In the genomic region with DNA sequence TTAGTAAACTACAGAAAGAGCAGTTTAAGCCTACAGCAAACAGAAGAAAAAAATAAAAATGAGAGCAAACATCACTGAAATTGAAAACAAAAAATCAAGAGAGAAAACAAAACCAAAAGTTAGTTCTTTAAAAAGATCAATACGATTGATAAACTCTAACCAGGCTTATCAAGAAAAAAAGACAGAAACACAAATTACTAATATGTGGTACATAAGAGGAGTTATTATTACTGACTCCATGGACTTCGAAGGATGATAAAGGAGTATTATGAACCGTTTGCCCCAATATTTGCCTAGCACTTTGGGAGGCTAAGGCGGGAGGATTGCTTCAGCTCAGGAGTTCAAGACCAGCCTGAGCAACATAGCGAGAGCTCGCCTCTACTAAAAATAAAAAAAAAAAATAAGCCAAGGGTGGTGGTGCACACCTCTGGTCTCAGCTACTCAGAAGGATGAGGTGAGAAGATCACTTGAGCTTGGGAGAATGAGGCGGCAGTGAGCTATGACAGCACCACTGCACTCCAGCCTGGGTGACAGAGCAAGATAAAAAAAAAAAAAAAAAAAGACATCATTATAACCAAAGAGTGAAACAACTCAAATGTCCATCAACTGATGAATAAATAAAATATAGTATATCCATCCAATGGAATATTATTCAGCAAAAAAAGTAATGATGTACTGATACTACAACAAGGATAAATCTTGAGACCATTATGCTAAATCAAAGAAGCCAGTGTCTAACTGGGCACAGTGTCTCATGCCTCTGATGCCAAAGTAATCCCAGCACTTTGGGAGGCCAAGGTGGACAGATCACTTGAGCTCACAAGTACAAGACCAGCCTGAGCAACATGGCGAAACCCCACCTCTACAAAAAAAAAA, we compare ENCODE assay signal across 1 cellular context.
TF ChIP-seq lines count a peak whose summit lies in the region.

No MANE protein-coding gene starts in this region.

TF ChIP-seq in HepG2, 621 proteins besides CTCF, POLR2A, EP300 and RAD21:
- TF ChIP-seq ZNF768 (CRISPR knock-in tag; IDR thresholded peaks at IDR 0.05), result no peak
- TF ChIP-seq, protein P1, sequence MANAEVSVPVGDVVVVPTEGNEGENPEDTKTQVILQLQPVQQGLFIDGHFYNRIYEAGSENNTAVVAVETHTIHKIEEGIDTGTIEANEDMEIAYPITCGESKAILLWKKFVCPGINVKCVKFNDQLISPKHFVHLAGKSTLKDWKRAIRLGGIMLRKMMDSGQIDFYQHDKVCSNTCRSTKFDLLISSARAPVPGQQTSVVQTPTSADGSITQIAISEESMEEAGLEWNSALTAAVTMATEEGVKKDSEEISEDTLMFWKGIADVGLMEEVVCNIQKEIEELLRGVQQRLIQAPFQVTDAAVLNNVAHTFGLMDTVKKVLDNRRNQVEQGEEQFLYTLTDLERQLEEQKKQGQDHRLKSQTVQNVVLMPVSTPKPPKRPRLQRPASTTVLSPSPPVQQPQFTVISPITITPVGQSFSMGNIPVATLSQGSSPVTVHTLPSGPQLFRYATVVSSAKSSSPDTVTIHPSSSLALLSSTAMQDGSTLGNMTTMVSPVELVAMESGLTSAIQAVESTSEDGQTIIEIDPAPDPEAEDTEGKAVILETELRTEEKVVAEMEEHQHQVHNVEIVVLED (CRISPR knock-in tag; IDR thresholded peaks at IDR 0.05; ENCODE audit: borderline replicate concordance), result 0 out of 2 replicates have a peak, but pooled peaks have one; percentile 16
